1 cellular context compared by ENCODE assay signal in genomic region chr11:102451041-102451692, GRCh38.
TF ChIP-seq lines count a peak whose summit lies in the region.

No MANE protein-coding gene starts in this region.

TF ChIP-seq in K562, 482 proteins besides CTCF, POLR2A, EP300 and RAD21 (continued from another document and continues in another):
- TF ChIP-seq ZBTB7A (IDR thresholded peaks at IDR 0.05; ENCODE audit: borderline replicate concordance, control insufficient read depth, low read depth, low read length) (no peak), PURB (CRISPR knock-in tag; IDR thresholded peaks at IDR 0.05; ENCODE audit: low read depth) (no peak), SMARCA5 (IDR thresholded peaks at IDR 0.05) (no peak), ZNF644 (tag; IDR thresholded peaks at IDR 0.05; ENCODE audit: low read depth) (no peak), BRF1 (IDR thresholded peaks at IDR 0.05; ENCODE audit: borderline replicate concordance, extremely low read depth, insufficient read length) (no peak), ZNF407 (IDR thresholded peaks at IDR 0.05; ENCODE audit: low read depth) (no peak), TEAD4 (IDR thresholded peaks at IDR 0.05; ENCODE audit: low read length) (peak; percentile 58; the same call in 1 of the 2 replicates), TEAD4 (CRISPR knock-in tag; IDR thresholded peaks at IDR 0.05; ENCODE audit: borderline replicate concordance) (no peak), SUPT5H (IDR thresholded peaks at IDR 0.05) (no peak), ZNF696 (CRISPR knock-in tag; conservative IDR thresholded peaks at IDR 0.05) (no peak), ZNF124 (CRISPR knock-in tag; IDR thresholded peaks at IDR 0.05) (no peak), E2F4 (CRISPR knock-in tag; IDR thresholded peaks at IDR 0.05; ENCODE audit: low read depth) (no peak), RB1 (IDR thresholded peaks at IDR 0.05; ENCODE audit: low read depth) (no peak), ZNF398 (CRISPR knock-in tag; IDR thresholded peaks at IDR 0.05) (no peak), HDAC3 (IDR thresholded peaks at IDR 0.05; ENCODE audit: borderline replicate concordance, partially characterized antibody) (no peak), MNT (conservative IDR thresholded peaks at IDR 0.05) (no peak), FOXP1 (CRISPR knock-in tag; IDR thresholded peaks at IDR 0.05) (no peak), OTX1 (CRISPR knock-in tag; IDR thresholded peaks at IDR 0.05) (no peak), NCOA1 (IDR thresholded peaks at IDR 0.05; ENCODE audit: low read depth) (no peak), JUND (IDR thresholded peaks at IDR 0.05; ENCODE audit: borderline replicate concordance, low read depth, low read length) (no peak), JUND (tag; IDR thresholded peaks at IDR 0.05; ENCODE audit: borderline replicate concordance, low read depth, low read length) (no peak), COPS2 (conservative IDR thresholded peaks at IDR 0.05) (no peak), ZNF507 (tag; conservative IDR thresholded peaks at IDR 0.05) (no peak), ZNF76 (CRISPR knock-in tag; IDR thresholded peaks at IDR 0.05; ENCODE audit: borderline replicate concordance) (no peak), TBP (optimal IDR thresholded peaks at IDR 0.05; ENCODE audit: low read depth, low read length) (no peak), CBX2 (IDR thresholded peaks at IDR 0.05; ENCODE audit: insufficient read depth, low read length, poor library complexity, severe bottlenecking) (no peak), AFF4 (CRISPR knock-in tag; IDR thresholded peaks at IDR 0.05) (no peak), TAL1 (IDR thresholded peaks at IDR 0.05) (peak; percentile 62), CXXC5 (CRISPR knock-in tag; IDR thresholded peaks at IDR 0.05) (no peak), NFIC (IDR thresholded peaks at IDR 0.05) (0 out of 2 replicates have a peak, but pooled peaks have one; percentile 9), NFIX (CRISPR knock-in tag; IDR thresholded peaks at IDR 0.05; ENCODE audit: low read depth) (no peak), NCOR1 (IDR thresholded peaks at IDR 0.05) (peak; percentile 58), RFX5 (IDR thresholded peaks at IDR 0.05; ENCODE audit: low read depth, low read length) (no peak), SMARCB1 (IDR thresholded peaks at IDR 0.05; ENCODE audit: insufficient read length, low read depth) (no peak), CBX3 (IDR thresholded peaks at IDR 0.05; ENCODE audit: borderline replicate concordance in 1 of 2, low read length in 2 of 2) (no peak), ZNF639 (CRISPR knock-in tag; conservative IDR thresholded peaks at IDR 0.05 in 1 of 2, IDR thresholded peaks at IDR 0.05 in 1 of 2) (no peak), ZNF3 (CRISPR knock-in tag; IDR thresholded peaks at IDR 0.05) (no peak), ETV6 (IDR thresholded peaks at IDR 0.05; ENCODE audit: borderline replicate concordance in 1 of 2, low read depth in 2 of 2, low read length in 1 of 2) (no peak), ETV6 (CRISPR knock-in tag; IDR thresholded peaks at IDR 0.05; ENCODE audit: borderline replicate concordance) (no peak), TSC22D4 (tag; IDR thresholded peaks at IDR 0.05) (no peak), ZNF764 (CRISPR knock-in tag; IDR thresholded peaks at IDR 0.05; ENCODE audit: low read depth) (no peak), MXD1 (CRISPR knock-in tag; IDR thresholded peaks at IDR 0.05; ENCODE audit: borderline replicate concordance, poor library complexity, severe bottlenecking) (no peak), CREB5 (CRISPR knock-in tag; IDR thresholded peaks at IDR 0.05) (no peak), MYBL2 (IDR thresholded peaks at IDR 0.05; ENCODE audit: low read depth) (no peak), MYBL2 (CRISPR knock-in tag; IDR thresholded peaks at IDR 0.05; ENCODE audit: borderline replicate concordance) (no peak), RAD51 (IDR thresholded peaks at IDR 0.05; ENCODE audit: borderline replicate concordance, low read depth) (no peak)
